15 cellular contexts compared by ENCODE assay signal in the genomic region with DNA sequence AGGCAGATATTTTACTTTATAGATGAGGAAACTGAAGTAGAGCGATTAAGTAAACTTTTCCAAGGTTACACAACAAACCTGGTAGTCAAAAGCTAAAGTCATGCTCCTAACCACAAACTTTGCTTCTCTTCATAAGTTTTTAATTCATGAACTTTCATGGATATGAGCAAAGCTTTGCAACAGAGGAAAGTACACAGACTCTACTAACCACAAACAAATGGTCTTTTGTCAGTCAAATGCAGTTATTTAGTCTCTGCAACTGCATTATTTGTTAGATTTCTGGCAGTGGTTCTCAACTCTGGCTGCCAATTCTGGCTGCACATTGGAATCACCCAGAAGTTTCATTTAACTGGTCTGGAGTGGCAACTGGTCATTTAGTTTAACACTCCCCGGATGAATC.
DNase-seq lines count a peak whose midpoint lies in the region; ATAC-seq, FAIRE-seq and TF ChIP-seq lines count a peak whose summit lies in the region.
"Had no signal": no experiment of that assay in that cellular context is flagged by ENCODE, and none has a peak within 500 bp of the region (broad histone marks: within the 10 kb centered on the region; RNA-seq: fewer than 3 reads in every experiment).

No MANE protein-coding gene starts in this region.

- RAD21 ChIA-PET in GM12878 (lab: Charles Lee; ENCODE audit: unreplicated experiment) = no interaction called here

- H2AFZ ChIP-seq in GM12878 (ENCODE audit: control insufficient read depth, low read depth, low read length) = no peak overlapping the region
- no peak overlapping the region for H2AFZ ChIP-seq in HepG2 (ENCODE audit: low read length)

- BruUV-seq in GM12878 (replicated peaks; lab: Mats Ljungman, UMichigan) (no TSS peak), HepG2 (replicated peaks; lab: Mats Ljungman, UMichigan) (no TSS peak)

- H3K36me3 Mint-ChIP-seq in immature natural killer cell = peaks cover 0 to 6% (median 3%) of the 10 kb centered on the region in 3 donors

- no peak overlapping the region for H3K27ac Mint-ChIP-seq in immature natural killer cell

- no peak for TF ChIP-seq RAD21 in GM12878 (IDR thresholded peaks at IDR 0.05; ENCODE audit: insufficient read depth, low read depth, low read length)
- no peak for TF ChIP-seq RAD21 in HepG2 (CRISPR knock-in tag; IDR thresholded peaks at IDR 0.05)

- DNase-seq in MG63 = peak; percentile 8
- DNase-seq in GM12878 (ENCODE audit: low read depth, low spot score) = no peak
- peak; percentile 60 for DNase-seq in HepG2 (ENCODE audit: low spot score)
- DNase-seq in DMS153 treated with DMSO at 0.1 percent for 48 hours (lab: John Stamatoyannopoulos, UW; ENCODE audit: unreplicated experiment) = no peak
- DNase-seq in NCI-H1105 (lab: John Stamatoyannopoulos, UW) = no peak
- DNase-seq in immature natural killer cell = no peak
- DNase-seq: activated effector memory CD4-positive, alpha-beta T cell treated with anti-CD3 and anti-CD28 coated beads, Interleukin-2, amount 50 U/mL, for 16 hours; DMS153; mucosa of descending colon; NCI-H510A; thyroid gland had no signal

- SMC1A ChIA-PET in GM12878 (lab: Charles Lee; ENCODE audit: uncharacterized antibody, unreplicated experiment) = interaction anchor here (0.7 to 1.4 kb wide), 2 partner anchors 9 to 88 kb away, joined by 3 to 4 read pairs; a partner anchor contains a TSS

- H3K9me3 Mint-ChIP-seq in immature natural killer cell = no peaks in the 10 kb centered on the region

- 97% methylated on average over 2 of the region's 2 CpGs for WGBS in GM12878 (ENCODE audit: insufficient coverage, insufficient replicate concordance, low lambda C conversion rate, missing lambda C conversion rate)
- WGBS in HepG2 (ENCODE audit: low lambda C conversion rate) = 52% methylated on average over 2 of the region's 2 CpGs

- no peak for TF ChIP-seq EP300 in GM12878 (IDR thresholded peaks at IDR 0.05; ENCODE audit: borderline replicate concordance in 1 of 2, control insufficient read depth in 1 of 2, low read depth in 2 of 2, low read length in 2 of 2)
- 0 out of 4 replicates have a peak, but pooled peaks of 1 of the 2 experiments have one; percentile 7 for TF ChIP-seq EP300 in HepG2 (IDR thresholded peaks at IDR 0.05; ENCODE audit: low read depth in 2 of 2, low read length in 2 of 2)
- no peak for TF ChIP-seq EP300 in HepG2 (CRISPR knock-in tag; IDR thresholded peaks at IDR 0.05; ENCODE audit: borderline replicate concordance)

- peaks cover 0 to 72% (median 0%) of the 10 kb centered on the region in 11 experiments; a peak in 8 of 22 replicates for H4K20me1 ChIP-seq in BLaER1 treated with 17β-estradiol and CSF1 and Interleukin-3, amounts not matched to agents 10 nM and 100 nM
- H4K20me1 ChIP-seq in GM12878 (ENCODE audit: control insufficient read depth, insufficient read depth) (no peaks in the 10 kb centered on the region), HepG2 (ENCODE audit: insufficient read depth, low read length) (0 out of 2 replicates have a peak, but pooled peaks cover 2% of the 10 kb centered on the region)

- peak overlapping the region in 4 of 11 experiments; percentile 25 to 56 (median 41); a peak in 7 of 22 replicates for H3K9ac ChIP-seq in BLaER1 treated with 17β-estradiol and CSF1 and Interleukin-3, amounts not matched to agents 10 nM and 100 nM
- H3K9ac ChIP-seq in GM12878 (ENCODE audit: control insufficient read depth, insufficient read depth, low read length) = no peak overlapping the region
- H3K9ac ChIP-seq in HepG2 (ENCODE audit: insufficient read depth, low read depth, low read length) = no peak overlapping the region

- TF ChIP-seq CTCF in GM12878 (IDR thresholded peaks at IDR 0.05 in 2 of 3, conservative IDR thresholded peaks at IDR 0.05 in 1 of 3; ENCODE audit: control insufficient read depth in 2 of 3, extremely low read depth in 1 of 3, insufficient read depth in 1 of 3, low read depth in 3 of 3, low read length in 3 of 3) (no peak), HepG2 (CRISPR knock-in tag; IDR thresholded peaks at IDR 0.05) (no peak)

- no peak overlapping the region for H3K4me3 ChIP-seq in BLaER1 treated with 17β-estradiol and CSF1 and Interleukin-3, amounts not matched to agents 10 nM and 100 nM
- H3K4me3 ChIP-seq in MG63 (no peak overlapping the region), GM12878 (no peak overlapping the region), HepG2 (replicated peaks in 1 of 3; ENCODE audit: insufficient read depth in 1 of 3, low read depth in 2 of 3, low read length in 3 of 3) (no peak overlapping the region)
- H3K4me3 ChIP-seq: mucosa of descending colon, thyroid gland had no signal

- H3K4me1 ChIP-seq in BLaER1 treated with 17β-estradiol and CSF1 and Interleukin-3, amounts not matched to agents 10 nM and 100 nM = peaks cover 0 to 77% (median 5%) of the 10 kb centered on the region in 10 experiments; a peak in 11 of 20 replicates
- H3K4me1 ChIP-seq in GM12878 (ENCODE audit: control insufficient read depth, insufficient read depth, low read length) (no peaks in the 10 kb centered on the region), HepG2 (ENCODE audit: insufficient read depth, low read length) (peaks cover 20% of the 10 kb centered on the region)
- H3K4me1 ChIP-seq: thyroid gland had no signal

- peaks cover 7% of the 10 kb centered on the region for H3K79me2 ChIP-seq in GM12878 (ENCODE audit: control insufficient read depth, insufficient read depth, low read length)
- H3K79me2 ChIP-seq in HepG2 (ENCODE audit: insufficient read depth, low read length) = peaks cover 2% of the 10 kb centered on the region

- FAIRE-seq in GM12878 (lab: Jason Lieb, UNC) = no peak
- no peak for FAIRE-seq in HepG2 (lab: Jason Lieb, UNC)
- FAIRE-seq: endothelial cell of umbilical vein had no signal

- peaks cover 5 to 27% (median 13%) of the 10 kb centered on the region in 11 experiments; a peak in 16 of 22 replicates for H3K36me3 ChIP-seq in BLaER1 treated with 17β-estradiol and CSF1 and Interleukin-3, amounts not matched to agents 10 nM and 100 nM
- H3K36me3 ChIP-seq in MG63 (no peaks in the 10 kb centered on the region), GM12878 (ENCODE audit: control insufficient read depth in 2 of 2, insufficient read depth in 2 of 2, low read length in 1 of 2) (peaks cover 0 to 3% of the 10 kb centered on the region in 2 experiments; a peak in 2 of 4 replicates), HepG2 (replicated peaks in 1 of 2; ENCODE audit: control insufficient read depth in 1 of 2, insufficient read depth in 2 of 2, low read length in 2 of 2) (no peaks in the 10 kb centered on the region; a peak in 1 of 5 replicates)
- H3K36me3 ChIP-seq: thyroid gland had no signal

- no peaks in the 10 kb centered on the region for H3K27me3 ChIP-seq in BLaER1 treated with 17β-estradiol and CSF1 and Interleukin-3, amounts not matched to agents 10 nM and 100 nM
- no peaks in the 10 kb centered on the region for H3K27me3 ChIP-seq in MG63
- H3K27me3 ChIP-seq in GM12878 (replicated peaks in 1 of 2; ENCODE audit: control insufficient read depth in 2 of 2, insufficient read depth in 2 of 2, low read length in 1 of 2) = no peaks in the 10 kb centered on the region
- no peaks in the 10 kb centered on the region; a peak in 1 of 5 replicates for H3K27me3 ChIP-seq in HepG2 (ENCODE audit: control insufficient read depth in 1 of 2, insufficient read depth in 2 of 2, low read length in 2 of 2)
- H3K27me3 ChIP-seq: thyroid gland had no signal

- in situ Hi-C loops in GM12878 (cut with MboI) (no loop called here), HepG2 (cut with HindIII; ENCODE audit: extremely low pct_ligation_motif_present, low pct_unique_long_range_greater_than_20kb) (no loop called here)

- no peaks in the 10 kb centered on the region for H3K27me3 Mint-ChIP-seq in immature natural killer cell (ENCODE audit: low read depth in 3 of 3)

- intact Hi-C loops in GM12878 (cut with micrococcal nuclease; ENCODE audit: unreplicated experiment) (loop anchor here (10.0 kb wide), 1 partner anchor 184 kb away; the partner anchor contains the start of gene SMIM30), HepG2 (cut with micrococcal nuclease; ENCODE audit: unreplicated experiment) (loop anchor here (1.0 to 10.0 kb wide), 2 partner anchors 9 to 184 kb away; partner anchors contain the start of gene SMIM30)

- ATAC-seq in GM12878 (no peak), HepG2 (peak; percentile 54; the same call in 2 of the 3 replicates), HG03565 (IDR thresholded peaks at IDR 0.05; ENCODE audit: unreplicated experiment) (no peak)
- ATAC-seq: mucosa of descending colon had no signal

- H3K9me3 ChIP-seq in BLaER1 treated with 17β-estradiol and CSF1 and Interleukin-3, amounts not matched to agents 10 nM and 100 nM (replicated peaks in 1 of 11) = no peaks in the 10 kb centered on the region
- H3K9me3 ChIP-seq in MG63 = no peaks in the 10 kb centered on the region
- no peaks in the 10 kb centered on the region for H3K9me3 ChIP-seq in GM12878 (replicated peaks; ENCODE audit: control insufficient read depth, insufficient read depth, low read length)
- H3K9me3 ChIP-seq in HepG2 (ENCODE audit: low read length) = no peaks in the 10 kb centered on the region
- H3K9me3 ChIP-seq: mucosa of descending colon, thyroid gland had no signal

- CTCF ChIA-PET in GM12878 (lab: Yijun Ruan, JAX) = interaction anchor here (1.0 to 1.5 kb wide), 2 partner anchors 32 to 61 kb away, joined by 3 read pairs; no protein-coding TSS in a partner anchor
- CTCF ChIA-PET in HepG2 (lab: Yijun Ruan, JAX; ENCODE audit: low intra/inter-chr PET ratio, low total read pairs) = no interaction called here

- H3K4me2 ChIP-seq in BLaER1 treated with 17β-estradiol and CSF1 and Interleukin-3, amounts not matched to agents 10 nM and 100 nM = peak overlapping the region in 7 of 11 experiments; percentile 1 to 77 (median 39); a peak in 12 of 22 replicates
- H3K4me2 ChIP-seq in GM12878 (ENCODE audit: control insufficient read depth, insufficient read depth) (no peak overlapping the region), HepG2 (ENCODE audit: low read depth, low read length) (no peak overlapping the region)

- POLR2A ChIA-PET in GM12878 (lab: Charles Lee) = no interaction called here
- POLR2A ChIA-PET in HepG2 (lab: Yijun Ruan, JAX) = interaction anchor here (2.0 kb wide), 1 partner anchor 9 kb away, joined by 14 read pairs; a partner anchor contains a TSS

- TF ChIP-seq POLR2A in GM12878 (IDR thresholded peaks at IDR 0.05; ENCODE audit: low read depth, low read length) (no peak), HepG2 (IDR thresholded peaks at IDR 0.05; ENCODE audit: insufficient read depth in 1 of 2, low read depth in 2 of 2, low read length in 2 of 2) (no peak)

- H3K4me3 Mint-ChIP-seq in immature natural killer cell = no peak overlapping the region

- peaks cover 11 to 47% of the 10 kb centered on the region in 2 donors for H3K4me1 Mint-ChIP-seq in immature natural killer cell

- H3K27ac ChIP-seq in BLaER1 treated with 17β-estradiol and CSF1 and Interleukin-3, amounts not matched to agents 10 nM and 100 nM = peak overlapping the region in 8 of 11 experiments; percentile 11 to 72 (median 57); a peak in 12 of 22 replicates
- H3K27ac ChIP-seq in GM12878 (ENCODE audit: control insufficient read depth, insufficient read depth) (no peak overlapping the region), HepG2 (ENCODE audit: extremely low read length, insufficient read depth, low read length) (no peak overlapping the region)
- H3K27ac ChIP-seq: thyroid gland, VCaP had no signal

TF ChIP-seq in GM12878, 131 proteins besides CTCF, POLR2A, EP300 and RAD21 (continues in another document):
- TF ChIP-seq YBX1 (IDR thresholded peaks at IDR 0.05) = no peak

TF ChIP-seq in HepG2, 621 proteins besides CTCF, POLR2A, EP300 and RAD21 (continues in another document):
- 0 out of 2 replicates have a peak, but pooled peaks have one; percentile 10 for TF ChIP-seq GATAD2A (CRISPR knock-in tag; IDR thresholded peaks at IDR 0.05)

Comparison
In these comparisons a context has a peak if more than half of its experiments do, and no peak if none do; other contexts are left out.
1. H3K27ac ChIP-seq: peak in BLaER1 treated with 17β-estradiol and CSF1 and Interleukin-3, amounts not matched to agents 10 nM and 100 nM (8 of 11); none in GM12878 (single experiment) and HepG2 (single experiment).
2. H3K4me2 ChIP-seq: peak in BLaER1 treated with 17β-estradiol and CSF1 and Interleukin-3, amounts not matched to agents 10 nM and 100 nM (7 of 11); none in GM12878 (single experiment) and HepG2 (single experiment).
3. DNase-seq: peak in MG63 (single experiment) and HepG2 (single experiment); none in GM12878 (single experiment), DMS153 treated with DMSO at 0.1 percent for 48 hours (single experiment), NCI-H1105 (single experiment) and immature natural killer cell (0 of 3).